Comparison of ENCODE assay signal across 7 cellular contexts in the genomic region with DNA sequence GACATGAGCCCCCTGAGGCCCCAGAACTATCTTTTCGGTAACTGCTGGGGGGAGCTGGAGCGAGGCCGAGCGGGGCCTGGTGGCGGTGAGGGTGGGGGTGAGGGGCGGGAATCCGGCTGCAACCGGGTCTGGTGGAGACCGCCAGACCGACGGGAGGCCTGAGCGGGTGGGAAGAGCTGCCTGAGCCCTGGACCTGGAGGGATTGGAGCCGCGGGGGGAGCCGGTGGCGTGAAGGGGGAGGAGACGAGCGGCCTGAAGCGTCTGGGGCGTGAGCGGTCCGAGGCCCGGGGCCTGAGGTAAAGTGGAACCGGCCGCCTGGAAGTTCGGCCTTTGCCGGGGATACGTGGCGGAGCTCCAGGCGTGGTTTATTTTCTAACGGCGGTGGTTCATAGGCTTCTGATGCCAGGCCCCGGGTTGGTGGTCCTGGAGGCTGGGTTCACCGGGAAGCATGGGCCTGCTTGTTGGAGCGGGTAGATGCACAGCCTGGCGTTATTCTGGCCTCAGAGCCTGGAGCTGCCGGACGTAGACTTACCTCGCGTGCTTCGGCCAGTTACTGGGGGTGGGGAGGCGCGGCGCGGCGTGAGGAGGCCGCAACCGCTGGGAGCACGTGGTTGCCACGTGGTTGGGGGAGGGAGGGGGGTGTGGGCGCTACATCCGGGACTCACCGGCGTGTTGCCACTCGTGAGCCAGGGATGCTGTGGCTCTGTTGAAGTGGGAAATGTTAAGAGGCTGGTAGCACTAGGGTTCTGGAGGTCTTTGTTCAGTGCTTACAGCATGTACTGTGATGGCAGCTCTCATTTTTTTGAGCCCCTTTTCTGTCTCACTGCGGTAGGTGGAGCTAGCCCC. TPM values are rescaled to one million over a fixed set of nuclear protein-coding genes. Genes with fewer than 3 reads are reported as not detected.
DNase-seq lines count a peak whose midpoint lies in the region; ATAC-seq and TF ChIP-seq lines count a peak whose summit lies in the region.

No MANE protein-coding gene starts in this region.

- TF ChIP-seq POLR2A in breast epithelium (IDR thresholded peaks at IDR 0.05) (no peak), spleen (IDR thresholded peaks at IDR 0.05) (no peak)

- ATAC-seq in GM18498 (IDR thresholded peaks at IDR 0.05; ENCODE audit: unreplicated experiment) = peak; percentile 49
- ATAC-seq in HG02588 (IDR thresholded peaks at IDR 0.05; ENCODE audit: unreplicated experiment) = peak; percentile 37

- H3K36me3 ChIP-seq in WERI-Rb-1 (peaks cover 48% of the 10 kb centered on the region), breast epithelium (no peaks in the 10 kb centered on the region), spleen (peaks cover 0 to 31% (median 18%) of the 10 kb centered on the region in 6 donors)

- peaks cover 14 to 15% (median 15%) of the 10 kb centered on the region in 3 donors for H3K36me3 Mint-ChIP-seq in immature natural killer cell

- peak overlapping the region; percentile 90 to 99 (median 95) for H3K4me3 Mint-ChIP-seq in immature natural killer cell

- H3K27me3 Mint-ChIP-seq in immature natural killer cell (ENCODE audit: low read depth in 3 of 3) = peaks cover 19 to 29% (median 21%) of the 10 kb centered on the region in 3 donors

- peak overlapping the region; percentile 92 to 98 (median 96) for H3K27ac Mint-ChIP-seq in immature natural killer cell

- H3K4me1 Mint-ChIP-seq in immature natural killer cell = peaks cover 57 to 65% of the 10 kb centered on the region in 2 donors

- intact Hi-C loops in breast epithelium (cut with DNase I; ENCODE audit: low total_unique reads) = no loop called here
- intact Hi-C loops in spleen (cut with DNase I; ENCODE audit: low total_unique reads) = no loop called here

- no peaks in the 10 kb centered on the region for H3K27me3 ChIP-seq in WERI-Rb-1 (ENCODE audit: insufficient read depth, low read depth, severe bottlenecking)
- no peaks in the 10 kb centered on the region for H3K27me3 ChIP-seq in breast epithelium
- no peaks in the 10 kb centered on the region for H3K27me3 ChIP-seq in spleen (replicated peaks in 1 of 7)

- H3K4me1 ChIP-seq in breast epithelium = no peaks in the 10 kb centered on the region
- peaks cover 29 to 63% (median 46%) of the 10 kb centered on the region in 6 donors for H3K4me1 ChIP-seq in spleen

- DNase-seq in NCI-H128 (lab: John Stamatoyannopoulos, UW; ENCODE audit: unreplicated experiment) = peak; percentile 2
- DNase-seq in WERI-Rb-1 = peak; percentile 83
- peak; percentile 67 to 79 for DNase-seq in breast epithelium (ENCODE audit: low spot score in 2 of 2)
- peak; percentile 78 to 83 (median 78) for DNase-seq in immature natural killer cell
- DNase-seq in spleen = peak; percentile 94

- no peaks in the 10 kb centered on the region for H3K9me3 Mint-ChIP-seq in immature natural killer cell

- H3K9me3 ChIP-seq in WERI-Rb-1 (ENCODE audit: severe bottlenecking) (no peaks in the 10 kb centered on the region), breast epithelium (no peaks in the 10 kb centered on the region), spleen (no peaks in the 10 kb centered on the region)

- H3K27ac ChIP-seq in WERI-Rb-1 = peak overlapping the region; percentile 93
- peak overlapping the region; percentile 95 for H3K27ac ChIP-seq in breast epithelium
- H3K27ac ChIP-seq in spleen = peak overlapping the region; percentile 83 to 95 (median 90)

- whole genome bisulfite sequencing in spleen, 5 donors = 0 to 2% (median 1%) methylated on average over 26 to 56 of the region's 56 CpGs

- peak overlapping the region; percentile 92 for H3K4me3 ChIP-seq in WERI-Rb-1 (ENCODE audit: low read depth, low read length)
- peak overlapping the region; percentile 87 to 92 (median 89) for H3K4me3 ChIP-seq in breast epithelium
- H3K4me3 ChIP-seq in spleen = peak overlapping the region; percentile 75 to 95 (median 83)

- TF ChIP-seq CTCF in WERI-Rb-1 (IDR thresholded peaks at IDR 0.05; ENCODE audit: low read depth, low read length) (no peak), breast epithelium (IDR thresholded peaks at IDR 0.05) (no peak), spleen (IDR thresholded peaks at IDR 0.05 in 8 of 11, conservative IDR thresholded peaks at IDR 0.05 in 3 of 11) (no peak)

RNA-seq across cellular contexts. Expression of a gene that starts 0.5 kb away (rescaled TPM):
- total RNA-seq in breast epithelium (100 to 1,000 TPM; 582 to 739 (median 669) TPM), spleen (100 to 1,000 TPM; 441 to 681 (median 572) TPM)
- polyA plus RNA-seq in immature natural killer cell (100 to 1,000 TPM; 274 to 417 (median 355) TPM), spleen (1,000 to 10,000 TPM; 1,521 to 2,472 (median 2,090) TPM)

RNA-seq across cellular contexts. Expression of a gene that starts 31.3 kb away (rescaled TPM):
- 1 to 10 TPM in 1 of 3 donors, under 1 TPM in 2; 0.16 to 1.6 (median 0.33) TPM for total RNA-seq in breast epithelium
- polyA plus RNA-seq in immature natural killer cell = not detected
- under 1 TPM in 6 of 7 donors, not detected in 1; 0.22 to 0.74 (median 0.33) TPM for total RNA-seq in spleen
- polyA plus RNA-seq in spleen = under 1 TPM; 0.32 to 0.74 (median 0.33) TPM

Comparison
In these comparisons a context has a peak if more than half of its experiments do, and no peak if none do; other contexts are left out.
1. Peak in every context shown above with its lines: DNase-seq, ATAC-seq, H3K4me3 ChIP-seq and H3K27ac ChIP-seq.
2. DNase-seq: peak in every context shown above with its lines; median percentile 94 in spleen; 83 in WERI-Rb-1; 78 in immature natural killer cell; 73 in breast epithelium; 2 in NCI-H128.